18 cellular contexts compared by ENCODE assay signal in genomic region chr13:21852043-21852442, GRCh38.
DNase-seq lines count a peak whose midpoint lies in the region; ATAC-seq and TF ChIP-seq lines count a peak whose summit lies in the region.
"Had no signal": no experiment of that assay in that cellular context is flagged by ENCODE, and none has a peak within 500 bp of the region (broad histone marks: within the 10 kb centered on the region; RNA-seq: fewer than 3 reads in every experiment).

No MANE protein-coding gene starts in this region.

- DNase-seq in GM03348 (ENCODE audit: low spot score) (peak; percentile 60), MG63 (peak; percentile 38), epithelial cell of esophagus (ENCODE audit: low read depth) (peak; percentile 32), mucosa of descending colon (no peak), mesendoderm (no peak), DMS 273 (lab: John Stamatoyannopoulos, UW; ENCODE audit: unreplicated experiment) (no peak)
- DNase-seq: CD4-positive, CD25-positive, alpha-beta regulatory T cell; DMS53; HCEC 1CT; Karpas-422; NCI-H2029 treated with DMSO at 0.1 percent for 48 hours; NCI-H526 treated with DMSO at 0.1 percent for 48 hours; RPMI8226; SIG-M5 had no signal

- no CpG with 5 or more reads among the region's 1 CpG for WGBS in mesendoderm (ENCODE audit: extremely low coverage, insufficient coverage, low lambda C conversion rate)

- no peaks in the 10 kb centered on the region for H3K4me1 ChIP-seq in mucosa of descending colon (ENCODE audit: low read depth)
- no peaks in the 10 kb centered on the region for H3K4me1 ChIP-seq in mesendoderm (ENCODE audit: control insufficient read depth, low read depth, low read length)
- H3K4me1 ChIP-seq: BLaER1 had no signal

- no peak overlapping the region for H2BK120ac ChIP-seq in mesendoderm (ENCODE audit: low read depth, low read length)

- H3K9me3 ChIP-seq in MG63 (no peaks in the 10 kb centered on the region), mucosa of descending colon (no peaks in the 10 kb centered on the region)
- H3K9me3 ChIP-seq: BLaER1 had no signal

- TF ChIP-seq CTCF in epithelial cell of esophagus (IDR thresholded peaks at IDR 0.05; ENCODE audit: insufficient read depth, low read depth, low read length, missing control alignments): no peak
- TF ChIP-seq CTCF in mucosa of descending colon (IDR thresholded peaks at IDR 0.05): no peak

- no peak overlapping the region for H3K23ac ChIP-seq in mesendoderm (ENCODE audit: low read length)

- no peaks in the 10 kb centered on the region for H3K79me1 ChIP-seq in mesendoderm (ENCODE audit: low read length)

- H3K18ac ChIP-seq in mesendoderm (ENCODE audit: low read length): no peak overlapping the region

- H3K4ac ChIP-seq in mesendoderm (ENCODE audit: low read depth, low read length): no peak overlapping the region

- no peaks in the 10 kb centered on the region for H3K36me3 ChIP-seq in MG63
- no peaks in the 10 kb centered on the region for H3K36me3 ChIP-seq in mucosa of descending colon (ENCODE audit: low read depth)
- no peaks in the 10 kb centered on the region for H3K36me3 ChIP-seq in mesendoderm (ENCODE audit: control insufficient read depth, insufficient read depth, low read length)
- H3K36me3 ChIP-seq: BLaER1 had no signal

- H2BK15ac ChIP-seq in mesendoderm (replicated peaks; ENCODE audit: low read depth): no peak overlapping the region

- no peak overlapping the region for H3K9ac ChIP-seq in mesendoderm (ENCODE audit: low read length)
- H3K9ac ChIP-seq: BLaER1 had no signal

- H3K4me3 ChIP-seq in MG63 (no peak overlapping the region), epithelial cell of esophagus (ENCODE audit: low read length) (no peak overlapping the region), mucosa of descending colon (no peak overlapping the region), mesendoderm (ENCODE audit: low read length) (no peak overlapping the region)
- H3K4me3 ChIP-seq: BLaER1, GM12878, SK-N-MC had no signal

- no peak overlapping the region for H4K5ac ChIP-seq in mesendoderm (ENCODE audit: low read length)

- no peak overlapping the region for H3K4me2 ChIP-seq in mesendoderm (ENCODE audit: low read length)
- H3K4me2 ChIP-seq: BLaER1 had no signal

- H3K27me3 ChIP-seq in MG63 (no peaks in the 10 kb centered on the region), mesendoderm (ENCODE audit: insufficient read depth, low read length, poor library complexity) (no peaks in the 10 kb centered on the region)
- H3K27me3 ChIP-seq: BLaER1 had no signal

- no peak overlapping the region for H2AK5ac ChIP-seq in mesendoderm (ENCODE audit: low read length)

- ATAC-seq in mucosa of descending colon: no peak
- ATAC-seq in activated CD4-positive, CD25-positive, alpha-beta regulatory T cell treated with anti-CD3 and anti-CD28 coated beads, Interleukin-2, amount 50 U/mL, for 24 hours: no peak
- ATAC-seq: GM12878 had no signal

- H2BK5ac ChIP-seq in mesendoderm (ENCODE audit: low read length): no peak overlapping the region

- H4K8ac ChIP-seq in mesendoderm (ENCODE audit: low read depth, low read length): no peak overlapping the region

- intact Hi-C loops in mucosa of descending colon (cut with DNase I, micrococcal nuclease): no loop called here

- no peak overlapping the region for H3K27ac ChIP-seq in mesendoderm (ENCODE audit: low read depth, low read length)
- H3K27ac ChIP-seq: BLaER1, SK-N-MC had no signal

- no peak overlapping the region for H3K56ac ChIP-seq in mesendoderm (ENCODE audit: low read length)

- H3K79me2 ChIP-seq in mesendoderm (ENCODE audit: control insufficient read depth, insufficient read depth, low read length): no peaks in the 10 kb centered on the region

Comparison
In these comparisons a context has a peak if more than half of its experiments do, and no peak if none do; other contexts are left out.
1. DNase-seq: peak in GM03348 (single experiment), MG63 (single experiment) and epithelial cell of esophagus (single experiment); none in mucosa of descending colon (0 of 3), mesendoderm (single experiment) and DMS 273 (single experiment).